10 cellular contexts compared by ENCODE assay signal in the genomic region with DNA sequence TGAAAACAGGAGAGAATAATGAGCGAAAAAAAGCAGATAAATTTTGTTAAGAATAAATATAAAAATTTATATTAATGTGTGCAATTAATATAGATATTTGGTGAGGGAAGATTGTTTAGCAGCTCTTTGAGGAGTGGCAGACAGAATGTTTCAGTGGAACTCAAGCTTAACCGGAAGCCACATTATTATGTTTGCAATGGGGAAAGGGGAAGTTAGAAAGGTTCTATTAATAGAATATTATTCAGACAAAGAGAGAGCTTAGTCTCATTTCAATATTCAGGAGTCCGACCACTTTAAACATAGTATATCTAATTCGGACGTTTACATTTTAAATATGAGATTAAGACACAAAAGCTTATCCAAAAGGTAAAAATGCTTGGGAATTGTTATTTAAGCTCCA.
DNase-seq lines count a peak whose midpoint lies in the region; ATAC-seq lines count a peak whose summit lies in the region.
"Had no signal": no experiment of that assay in that cellular context is flagged by ENCODE, and none has a peak within 500 bp of the region (broad histone marks: within the 10 kb centered on the region; RNA-seq: fewer than 3 reads in every experiment).

No MANE protein-coding gene starts in this region.

- H3K4me1 Mint-ChIP-seq in memory B cell = peaks cover 13% of the 10 kb centered on the region

- H3K27me3 Mint-ChIP-seq in memory B cell = no peaks in the 10 kb centered on the region

- H3K27ac ChIP-seq in substantia nigra (ENCODE audit: low read depth, low read length, poor library complexity, severe bottlenecking) = no peak overlapping the region
- H3K27ac ChIP-seq: breast epithelium had no signal

- peaks cover 4% of the 10 kb centered on the region for H3K9me3 Mint-ChIP-seq in memory B cell

- H3K36me3 Mint-ChIP-seq in memory B cell = no peaks in the 10 kb centered on the region

- peak overlapping the region; percentile 84 for H3K27ac Mint-ChIP-seq in memory B cell

- ATAC-seq in GM18909 (IDR thresholded peaks at IDR 0.05; ENCODE audit: poor library complexity, unreplicated experiment) = peak; percentile 100
- peak; percentile 99 for ATAC-seq in HG02642 (IDR thresholded peaks at IDR 0.05; ENCODE audit: poor library complexity, unreplicated experiment)
- ATAC-seq in HG03565 (IDR thresholded peaks at IDR 0.05; ENCODE audit: unreplicated experiment) = peak; percentile 100
- peak; percentile 98 for ATAC-seq in memory B cell (ENCODE audit: low read depth)

- peak overlapping the region; percentile 83 for H3K4me3 Mint-ChIP-seq in memory B cell

- DNase-seq in memory B cell (ENCODE audit: low spot score in 2 of 2) = peak in 1 of 2 donors; percentile 32
- no peak for DNase-seq in DMS 273 (lab: John Stamatoyannopoulos, UW; ENCODE audit: unreplicated experiment)
- DNase-seq in NCI-H510A (lab: John Stamatoyannopoulos, UW) = no peak
- no peak for DNase-seq in substantia nigra (lab: John Stamatoyannopoulos, UW)
- DNase-seq in foreskin melanocyte = no peak
- DNase-seq: IMR-90 had no signal
